Comparison of ENCODE assay signal across 20 cellular contexts in the genomic region with DNA sequence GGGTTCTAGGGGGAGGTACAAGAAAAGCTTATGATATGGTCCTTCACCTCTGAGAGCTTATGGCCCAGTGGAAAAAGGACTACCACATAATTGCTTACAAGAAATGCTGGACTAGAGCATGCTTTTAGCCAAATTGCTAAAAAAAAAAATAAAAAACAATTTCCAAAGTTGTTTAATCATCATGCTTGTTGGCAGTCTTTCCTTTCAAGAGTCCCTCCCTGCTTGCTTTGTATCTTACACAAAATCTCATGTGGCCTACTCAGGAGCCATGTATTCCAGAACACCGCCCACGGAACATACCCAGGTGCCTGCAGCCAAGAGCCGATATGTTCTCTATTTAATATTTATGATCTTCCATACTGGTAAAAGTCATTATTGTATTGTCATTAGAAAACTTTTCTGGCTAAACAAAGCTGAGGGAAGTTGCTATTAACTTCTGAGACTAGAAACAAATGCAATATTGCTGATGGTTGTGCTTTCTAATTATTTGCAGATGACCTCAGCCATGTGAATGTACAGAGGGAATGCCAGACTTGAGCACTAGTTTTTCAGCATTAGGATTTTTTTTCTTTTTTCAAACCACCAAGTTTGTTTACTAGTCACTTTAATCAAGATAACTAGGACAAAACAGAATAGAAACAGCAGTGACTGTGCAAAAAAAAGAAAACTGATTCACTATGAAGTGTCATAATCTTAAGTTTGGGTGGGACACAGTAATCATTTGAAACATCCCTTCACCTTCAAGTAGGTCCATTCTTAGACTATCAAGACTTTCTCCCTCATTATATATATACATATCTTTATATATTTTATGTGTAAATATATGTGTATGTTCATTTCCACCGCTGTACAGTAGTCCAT.
A peak's percentile ranks its signal among the peaks of the same experiment; 100 is the strongest.
DNase-seq lines count a peak whose midpoint lies in the region; ATAC-seq, FAIRE-seq and TF ChIP-seq lines count a peak whose summit lies in the region.
"Had no signal": no experiment of that assay in that cellular context is flagged by ENCODE, and none has a peak within 500 bp of the region (broad histone marks: within the 10 kb centered on the region; RNA-seq: fewer than 3 reads in every experiment).

No MANE protein-coding gene starts in this region.

- CTCF ChIA-PET in K562 (lab: Yijun Ruan, JAX; ENCODE audit: low intra/inter-chr PET ratio) = no interaction called here

- TF ChIP-seq CTCF in K562 (IDR thresholded peaks at IDR 0.05 in 2 of 3, conservative IDR thresholded peaks at IDR 0.05 in 1 of 3; ENCODE audit: insufficient read depth in 2 of 3, low read depth in 1 of 3, low read length in 3 of 3) = no peak
- no peak for TF ChIP-seq CTCF in heart right ventricle (IDR thresholded peaks at IDR 0.05)
- TF ChIP-seq CTCF in suprapubic skin (IDR thresholded peaks at IDR 0.05) = no peak

- no peak overlapping the region for H3K9ac ChIP-seq in K562 (ENCODE audit: insufficient read depth in 1 of 2, low read depth in 2 of 2, low read length in 2 of 2)
- H3K9ac ChIP-seq: BLaER1, SK-N-SH had no signal

- H3K4me3 ChIP-seq in K562 (no peak overlapping the region), heart right ventricle (no peak overlapping the region), suprapubic skin (no peak overlapping the region)
- H3K4me3 ChIP-seq: BLaER1, psoas muscle had no signal

- intact Hi-C loops in K562 (cut with micrococcal nuclease) = loop anchor here (10.0 kb wide), 1 partner anchor 388 kb away; no protein-coding TSS in a partner anchor
- intact Hi-C loops in heart right ventricle (cut with DNase I) = no loop called here

- no peak for FAIRE-seq in K562 (lab: Jason Lieb, UNC)
- FAIRE-seq: bronchial epithelial cell had no signal

- no peak for ATAC-seq in K562
- peak in 6 of 8 donors; percentile 28 to 63 (median 39) for ATAC-seq in heart right ventricle
- no peak for ATAC-seq in HG03097 (IDR thresholded peaks at IDR 0.05; ENCODE audit: low FRiP score, unreplicated experiment)
- no peak for ATAC-seq in GM18868 (IDR thresholded peaks at IDR 0.05; ENCODE audit: unreplicated experiment)
- ATAC-seq: activated naive CD8-positive, alpha-beta T cell treated with anti-CD3 and anti-CD28 coated beads, Interleukin-2, amount 50 U/mL, for 24 hours; psoas muscle had no signal

- H3K27me3 ChIP-seq in K562 (ENCODE audit: control insufficient read depth in 2 of 2, insufficient read depth in 2 of 2, low read length in 2 of 2) (no peaks in the 10 kb centered on the region), heart right ventricle (no peaks in the 10 kb centered on the region), suprapubic skin (no peaks in the 10 kb centered on the region)
- H3K27me3 ChIP-seq: BLaER1 had no signal

- H3K27ac ChIP-seq in K562 (ENCODE audit: extremely low read depth, low read depth, low read length) (no peak overlapping the region), heart right ventricle (peak overlapping the region in 4 of 10 donors; percentile 6 to 56 (median 44)), suprapubic skin (peak overlapping the region; percentile 65)
- H3K27ac ChIP-seq: BLaER1, psoas muscle, VCaP had no signal

- H3K4me2 ChIP-seq in K562 (ENCODE audit: insufficient read depth, low read length) = no peak overlapping the region
- H3K4me2 ChIP-seq: BLaER1, SK-N-SH had no signal

- no peak for TF ChIP-seq EP300 in K562 (IDR thresholded peaks at IDR 0.05; ENCODE audit: low read length)
- TF ChIP-seq EP300 in suprapubic skin (IDR thresholded peaks at IDR 0.05) = no peak

- H3K4me1 ChIP-seq in K562 (replicated peaks in 1 of 2; ENCODE audit: control insufficient read depth in 2 of 2, insufficient read depth in 2 of 2, low read length in 2 of 2) = no peaks in the 10 kb centered on the region
- H3K4me1 ChIP-seq in heart right ventricle = peaks cover 0 to 3% (median 0%) of the 10 kb centered on the region in 9 donors
- H3K4me1 ChIP-seq in suprapubic skin = peaks cover 26% of the 10 kb centered on the region
- H3K4me1 ChIP-seq: BLaER1, psoas muscle had no signal

- H4K20me1 ChIP-seq in K562 (replicated peaks; ENCODE audit: control insufficient read depth, insufficient read depth, low read length) = no peaks in the 10 kb centered on the region
- H4K20me1 ChIP-seq: BLaER1 had no signal

- no peaks in the 10 kb centered on the region for H3K9me1 ChIP-seq in K562 (ENCODE audit: control insufficient read depth, insufficient read depth, low read length)

- WGBS in K562 (ENCODE audit: insufficient coverage, low coverage, missing lambda C conversion rate) = 0% methylated on average over 4 of the region's 4 CpGs
- WGBS in heart right ventricle, 2 donors = 57 to 83% methylated on average over 4 of the region's 4 CpGs
- WGBS in suprapubic skin = 52% methylated on average over 4 of the region's 4 CpGs

- no TSS peak for BruUV-seq in K562 (replicated peaks; lab: Mats Ljungman, UMichigan)

- no peak for TF ChIP-seq RAD21 in K562 (CRISPR knock-in tag; conservative IDR thresholded peaks at IDR 0.05 in 1 of 2, IDR thresholded peaks at IDR 0.05 in 1 of 2)

- DNase-seq in H4 (ENCODE audit: low spot score) (peak; percentile 5), K562 (ENCODE audit: extremely low read depth in 1 of 4, low spot score in 3 of 4) (no peak), heart right ventricle (no peak), suprapubic skin (ENCODE audit: low spot score in 2 of 2) (no peak), dermis blood vessel endothelial cell (no peak), GOT3 (lab: John Stamatoyannopoulos, UW) (no peak)
- DNase-seq: activated CD4-positive, alpha-beta T cell treated with anti-CD3 and anti-CD28 coated beads, Interleukin-2, amount 50 U/mL, for 1 hour; activated CD8-positive, alpha-beta memory T cell treated with anti-CD3 and anti-CD28 coated beads, Interleukin-2, amount 50 U/mL, for 4 hours; activated effector memory CD4-positive, alpha-beta T cell treated with Interleukin-2 at 50 U/mL for 16 hours; activated naive CD8-positive, alpha-beta T cell treated with anti-CD3 and anti-CD28 coated beads, Interleukin-2, amount 50 U/mL, for 24 hours; Calu3; glutamatergic neuron; NCI-H748 treated with DMSO at 0.1 percent for 48 hours; psoas muscle; SK-N-SH had no signal

- no peaks in the 10 kb centered on the region for H3K9me3 ChIP-seq in K562 (replicated peaks; ENCODE audit: control insufficient read depth, insufficient read depth, low read depth, low read length)
- H3K9me3 ChIP-seq in heart right ventricle = peaks cover 0 to 5% (median 0%) of the 10 kb centered on the region in 11 donors
- no peaks in the 10 kb centered on the region for H3K9me3 ChIP-seq in suprapubic skin
- H3K9me3 ChIP-seq: BLaER1, psoas muscle, SK-N-SH had no signal

- in situ Hi-C loops in K562 (cut with MboI) = no loop called here

- no peaks in the 10 kb centered on the region for H3K79me2 ChIP-seq in K562 (ENCODE audit: control insufficient read depth, insufficient read depth, low read length)

- H3K36me3 ChIP-seq in K562 (ENCODE audit: control insufficient read depth, insufficient read depth, low read length) = no peaks in the 10 kb centered on the region
- H3K36me3 ChIP-seq in heart right ventricle = no peaks in the 10 kb centered on the region
- H3K36me3 ChIP-seq in suprapubic skin = no peaks in the 10 kb centered on the region
- H3K36me3 ChIP-seq: BLaER1 had no signal

- POLR2A ChIA-PET in K562 (lab: Yijun Ruan, JAX) = no interaction called here

- H2AFZ ChIP-seq in K562 (ENCODE audit: low read depth, low read length) = no peak overlapping the region

- TF ChIP-seq POLR2A in K562 (conservative IDR thresholded peaks at IDR 0.05) = no peak
- TF ChIP-seq POLR2A in suprapubic skin (IDR thresholded peaks at IDR 0.05) = no peak

TF ChIP-seq in K562, 482 proteins besides CTCF, POLR2A, EP300 and RAD21:
- TF ChIP-seq SMC3 (conservative IDR thresholded peaks at IDR 0.05; ENCODE audit: insufficient read depth, low read depth, low read length) = no peak
- 0 out of 2 replicates have a peak, but pooled peaks have one; percentile 22 for TF ChIP-seq MAFG (tag; conservative IDR thresholded peaks at IDR 0.05)
- TF ChIP-seq ADNP (tag; IDR thresholded peaks at IDR 0.05) = no peak
- TF ChIP-seq FOXP4 (CRISPR knock-in tag; IDR thresholded peaks at IDR 0.05; ENCODE audit: borderline replicate concordance) = no peak
- no peak for TF ChIP-seq GTF2A2 (tag; IDR thresholded peaks at IDR 0.05)
- no peak for TF ChIP-seq PTTG1 (tag; IDR thresholded peaks at IDR 0.05; ENCODE audit: low read depth)

Comparison
In these comparisons a context has a peak if more than half of its experiments do, and no peak if none do; other contexts are left out.
1. ATAC-seq: peak in heart right ventricle (6 of 8); none in K562 (single experiment), HG03097 (single experiment) and GM18868 (single experiment).